ENCODE assay signal across 1 cellular context in the genomic region with DNA sequence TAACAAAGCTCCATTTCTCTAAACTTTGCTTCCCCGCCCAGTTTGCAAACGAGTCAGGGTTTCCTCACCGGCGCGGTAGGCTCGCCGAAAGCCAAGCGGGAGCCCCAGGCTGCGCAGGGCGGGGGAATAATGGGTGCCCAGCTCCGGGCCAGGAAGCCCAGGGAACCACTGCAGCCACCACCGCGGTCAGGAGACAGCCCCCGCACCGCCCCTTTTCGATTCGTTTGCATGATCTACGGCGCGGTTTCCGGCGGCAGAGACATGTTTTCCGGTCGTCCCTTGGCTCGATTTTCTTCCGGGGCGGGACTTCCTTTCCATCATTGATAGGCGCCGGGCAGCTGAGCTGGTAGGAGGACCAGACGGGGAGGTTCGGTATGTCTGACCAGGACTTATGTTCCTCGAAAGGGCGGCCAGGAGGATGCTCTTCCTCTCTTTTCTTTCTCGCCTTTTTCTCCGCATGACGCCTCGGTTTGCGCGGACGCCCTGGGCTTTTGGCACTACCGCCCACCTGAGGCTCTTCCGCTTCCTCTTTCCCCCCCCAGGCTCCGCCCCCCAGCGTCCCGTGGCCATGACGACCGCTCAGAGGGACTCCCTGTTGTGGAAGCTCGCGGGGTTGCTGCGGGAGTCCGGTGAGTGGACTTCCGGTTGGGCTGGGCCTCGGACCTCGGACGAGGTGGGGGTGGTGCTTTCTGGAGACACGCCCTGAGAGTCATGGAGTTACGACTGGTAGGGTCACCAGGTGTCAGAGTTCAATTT.
TF ChIP-seq lines count a peak whose summit lies in the region.

A gene with protein sequence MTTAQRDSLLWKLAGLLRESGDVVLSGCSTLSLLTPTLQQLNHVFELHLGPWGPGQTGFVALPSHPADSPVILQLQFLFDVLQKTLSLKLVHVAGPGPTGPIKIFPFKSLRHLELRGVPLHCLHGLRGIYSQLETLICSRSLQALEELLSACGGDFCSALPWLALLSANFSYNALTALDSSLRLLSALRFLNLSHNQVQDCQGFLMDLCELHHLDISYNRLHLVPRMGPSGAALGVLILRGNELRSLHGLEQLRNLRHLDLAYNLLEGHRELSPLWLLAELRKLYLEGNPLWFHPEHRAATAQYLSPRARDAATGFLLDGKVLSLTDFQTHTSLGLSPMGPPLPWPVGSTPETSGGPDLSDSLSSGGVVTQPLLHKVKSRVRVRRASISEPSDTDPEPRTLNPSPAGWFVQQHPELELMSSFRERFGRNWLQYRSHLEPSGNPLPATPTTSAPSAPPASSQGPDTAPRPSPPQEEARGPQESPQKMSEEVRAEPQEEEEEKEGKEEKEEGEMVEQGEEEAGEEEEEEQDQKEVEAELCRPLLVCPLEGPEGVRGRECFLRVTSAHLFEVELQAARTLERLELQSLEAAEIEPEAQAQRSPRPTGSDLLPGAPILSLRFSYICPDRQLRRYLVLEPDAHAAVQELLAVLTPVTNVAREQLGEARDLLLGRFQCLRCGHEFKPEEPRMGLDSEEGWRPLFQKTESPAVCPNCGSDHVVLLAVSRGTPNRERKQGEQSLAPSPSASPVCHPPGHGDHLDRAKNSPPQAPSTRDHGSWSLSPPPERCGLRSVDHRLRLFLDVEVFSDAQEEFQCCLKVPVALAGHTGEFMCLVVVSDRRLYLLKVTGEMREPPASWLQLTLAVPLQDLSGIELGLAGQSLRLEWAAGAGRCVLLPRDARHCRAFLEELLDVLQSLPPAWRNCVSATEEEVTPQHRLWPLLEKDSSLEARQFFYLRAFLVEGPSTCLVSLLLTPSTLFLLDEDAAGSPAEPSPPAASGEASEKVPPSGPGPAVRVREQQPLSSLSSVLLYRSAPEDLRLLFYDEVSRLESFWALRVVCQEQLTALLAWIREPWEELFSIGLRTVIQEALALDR (plus strand): TSS at position 306 of the 756 bp plus-strand sequence. CDS start 263 bp downstream, at position 569.

TF ChIP-seq in HepG2, 621 proteins besides CTCF, POLR2A, EP300 and RAD21 (continued from another document and continues in another):
- TF ChIP-seq, protein P1, sequence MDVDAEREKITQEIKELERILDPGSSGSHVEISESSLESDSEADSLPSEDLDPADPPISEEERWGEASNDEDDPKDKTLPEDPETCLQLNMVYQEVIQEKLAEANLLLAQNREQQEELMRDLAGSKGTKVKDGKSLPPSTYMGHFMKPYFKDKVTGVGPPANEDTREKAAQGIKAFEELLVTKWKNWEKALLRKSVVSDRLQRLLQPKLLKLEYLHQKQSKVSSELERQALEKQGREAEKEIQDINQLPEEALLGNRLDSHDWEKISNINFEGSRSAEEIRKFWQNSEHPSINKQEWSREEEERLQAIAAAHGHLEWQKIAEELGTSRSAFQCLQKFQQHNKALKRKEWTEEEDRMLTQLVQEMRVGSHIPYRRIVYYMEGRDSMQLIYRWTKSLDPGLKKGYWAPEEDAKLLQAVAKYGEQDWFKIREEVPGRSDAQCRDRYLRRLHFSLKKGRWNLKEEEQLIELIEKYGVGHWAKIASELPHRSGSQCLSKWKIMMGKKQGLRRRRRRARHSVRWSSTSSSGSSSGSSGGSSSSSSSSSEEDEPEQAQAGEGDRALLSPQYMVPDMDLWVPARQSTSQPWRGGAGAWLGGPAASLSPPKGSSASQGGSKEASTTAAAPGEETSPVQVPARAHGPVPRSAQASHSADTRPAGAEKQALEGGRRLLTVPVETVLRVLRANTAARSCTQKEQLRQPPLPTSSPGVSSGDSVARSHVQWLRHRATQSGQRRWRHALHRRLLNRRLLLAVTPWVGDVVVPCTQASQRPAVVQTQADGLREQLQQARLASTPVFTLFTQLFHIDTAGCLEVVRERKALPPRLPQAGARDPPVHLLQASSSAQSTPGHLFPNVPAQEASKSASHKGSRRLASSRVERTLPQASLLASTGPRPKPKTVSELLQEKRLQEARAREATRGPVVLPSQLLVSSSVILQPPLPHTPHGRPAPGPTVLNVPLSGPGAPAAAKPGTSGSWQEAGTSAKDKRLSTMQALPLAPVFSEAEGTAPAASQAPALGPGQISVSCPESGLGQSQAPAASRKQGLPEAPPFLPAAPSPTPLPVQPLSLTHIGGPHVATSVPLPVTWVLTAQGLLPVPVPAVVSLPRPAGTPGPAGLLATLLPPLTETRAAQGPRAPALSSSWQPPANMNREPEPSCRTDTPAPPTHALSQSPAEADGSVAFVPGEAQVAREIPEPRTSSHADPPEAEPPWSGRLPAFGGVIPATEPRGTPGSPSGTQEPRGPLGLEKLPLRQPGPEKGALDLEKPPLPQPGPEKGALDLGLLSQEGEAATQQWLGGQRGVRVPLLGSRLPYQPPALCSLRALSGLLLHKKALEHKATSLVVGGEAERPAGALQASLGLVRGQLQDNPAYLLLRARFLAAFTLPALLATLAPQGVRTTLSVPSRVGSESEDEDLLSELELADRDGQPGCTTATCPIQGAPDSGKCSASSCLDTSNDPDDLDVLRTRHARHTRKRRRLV (CRISPR knock-in tag; IDR thresholded peaks at IDR 0.05), result peak; percentile 17; the same call in 1 of the 2 replicates
- no peak for TF ChIP-seq THYN1 (CRISPR knock-in tag; IDR thresholded peaks at IDR 0.05; ENCODE audit: borderline replicate concordance, low read depth)
- TF ChIP-seq, protein P2, sequence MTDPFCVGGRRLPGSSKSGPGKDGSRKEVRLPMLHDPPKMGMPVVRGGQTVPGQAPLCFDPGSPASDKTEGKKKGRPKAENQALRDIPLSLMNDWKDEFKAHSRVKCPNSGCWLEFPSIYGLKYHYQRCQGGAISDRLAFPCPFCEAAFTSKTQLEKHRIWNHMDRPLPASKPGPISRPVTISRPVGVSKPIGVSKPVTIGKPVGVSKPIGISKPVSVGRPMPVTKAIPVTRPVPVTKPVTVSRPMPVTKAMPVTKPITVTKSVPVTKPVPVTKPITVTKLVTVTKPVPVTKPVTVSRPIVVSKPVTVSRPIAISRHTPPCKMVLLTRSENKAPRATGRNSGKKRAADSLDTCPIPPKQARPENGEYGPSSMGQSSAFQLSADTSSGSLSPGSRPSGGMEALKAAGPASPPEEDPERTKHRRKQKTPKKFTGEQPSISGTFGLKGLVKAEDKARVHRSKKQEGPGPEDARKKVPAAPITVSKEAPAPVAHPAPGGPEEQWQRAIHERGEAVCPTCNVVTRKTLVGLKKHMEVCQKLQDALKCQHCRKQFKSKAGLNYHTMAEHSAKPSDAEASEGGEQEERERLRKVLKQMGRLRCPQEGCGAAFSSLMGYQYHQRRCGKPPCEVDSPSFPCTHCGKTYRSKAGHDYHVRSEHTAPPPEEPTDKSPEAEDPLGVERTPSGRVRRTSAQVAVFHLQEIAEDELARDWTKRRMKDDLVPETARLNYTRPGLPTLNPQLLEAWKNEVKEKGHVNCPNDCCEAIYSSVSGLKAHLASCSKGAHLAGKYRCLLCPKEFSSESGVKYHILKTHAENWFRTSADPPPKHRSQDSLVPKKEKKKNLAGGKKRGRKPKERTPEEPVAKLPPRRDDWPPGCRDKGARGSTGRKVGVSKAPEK (CRISPR knock-in tag; IDR thresholded peaks at IDR 0.05; ENCODE audit: borderline replicate concordance), result no peak
- TF ChIP-seq ZNF773 (CRISPR knock-in tag; IDR thresholded peaks at IDR 0.05; ENCODE audit: borderline replicate concordance), result no peak
- peak; percentile 15; the same call in 1 of the 2 replicates for TF ChIP-seq MIER3 (CRISPR knock-in tag; IDR thresholded peaks at IDR 0.05; ENCODE audit: borderline replicate concordance)
- TF ChIP-seq ELF3 (CRISPR knock-in tag; IDR thresholded peaks at IDR 0.05), result peak; percentile 88
- TF ChIP-seq SAFB2 (CRISPR knock-in tag; IDR thresholded peaks at IDR 0.05; ENCODE audit: borderline replicate concordance, low read depth), result peak; percentile 23; the same call in 1 of the 2 replicates
- TF ChIP-seq CC2D1A (CRISPR knock-in tag; IDR thresholded peaks at IDR 0.05), result no peak
- TF ChIP-seq ZNF83 (CRISPR knock-in tag; IDR thresholded peaks at IDR 0.05; ENCODE audit: borderline replicate concordance), result no peak
- no peak for TF ChIP-seq TEAD2 (CRISPR knock-in tag; IDR thresholded peaks at IDR 0.05)
- TF ChIP-seq, protein P3, sequence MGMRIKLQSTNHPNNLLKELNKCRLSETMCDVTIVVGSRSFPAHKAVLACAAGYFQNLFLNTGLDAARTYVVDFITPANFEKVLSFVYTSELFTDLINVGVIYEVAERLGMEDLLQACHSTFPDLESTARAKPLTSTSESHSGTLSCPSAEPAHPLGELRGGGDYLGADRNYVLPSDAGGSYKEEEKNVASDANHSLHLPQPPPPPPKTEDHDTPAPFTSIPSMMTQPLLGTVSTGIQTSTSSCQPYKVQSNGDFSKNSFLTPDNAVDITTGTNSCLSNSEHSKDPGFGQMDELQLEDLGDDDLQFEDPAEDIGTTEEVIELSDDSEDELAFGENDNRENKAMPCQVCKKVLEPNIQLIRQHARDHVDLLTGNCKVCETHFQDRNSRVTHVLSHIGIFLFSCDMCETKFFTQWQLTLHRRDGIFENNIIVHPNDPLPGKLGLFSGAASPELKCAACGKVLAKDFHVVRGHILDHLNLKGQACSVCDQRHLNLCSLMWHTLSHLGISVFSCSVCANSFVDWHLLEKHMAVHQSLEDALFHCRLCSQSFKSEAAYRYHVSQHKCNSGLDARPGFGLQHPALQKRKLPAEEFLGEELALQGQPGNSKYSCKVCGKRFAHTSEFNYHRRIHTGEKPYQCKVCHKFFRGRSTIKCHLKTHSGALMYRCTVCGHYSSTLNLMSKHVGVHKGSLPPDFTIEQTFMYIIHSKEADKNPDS (CRISPR knock-in tag; IDR thresholded peaks at IDR 0.05), result no peak
- TF ChIP-seq ZNF720 (CRISPR knock-in tag; IDR thresholded peaks at IDR 0.05), result no peak
- TF ChIP-seq PHB2 (IDR thresholded peaks at IDR 0.05; ENCODE audit: partially characterized antibody), result no peak
- TF ChIP-seq, protein P4, sequence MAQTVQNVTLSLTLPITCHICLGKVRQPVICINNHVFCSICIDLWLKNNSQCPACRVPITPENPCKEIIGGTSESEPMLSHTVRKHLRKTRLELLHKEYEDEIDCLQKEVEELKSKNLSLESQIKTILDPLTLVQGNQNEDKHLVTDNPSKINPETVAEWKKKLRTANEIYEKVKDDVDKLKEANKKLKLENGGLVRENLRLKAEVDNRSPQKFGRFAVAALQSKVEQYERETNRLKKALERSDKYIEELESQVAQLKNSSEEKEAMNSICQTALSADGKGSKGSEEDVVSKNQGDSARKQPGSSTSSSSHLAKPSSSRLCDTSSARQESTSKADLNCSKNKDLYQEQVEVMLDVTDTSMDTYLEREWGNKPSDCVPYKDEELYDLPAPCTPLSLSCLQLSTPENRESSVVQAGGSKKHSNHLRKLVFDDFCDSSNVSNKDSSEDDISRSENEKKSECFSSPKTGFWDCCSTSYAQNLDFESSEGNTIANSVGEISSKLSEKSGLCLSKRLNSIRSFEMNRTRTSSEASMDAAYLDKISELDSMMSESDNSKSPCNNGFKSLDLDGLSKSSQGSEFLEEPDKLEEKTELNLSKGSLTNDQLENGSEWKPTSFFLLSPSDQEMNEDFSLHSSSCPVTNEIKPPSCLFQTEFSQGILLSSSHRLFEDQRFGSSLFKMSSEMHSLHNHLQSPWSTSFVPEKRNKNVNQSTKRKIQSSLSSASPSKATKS (CRISPR knock-in tag; IDR thresholded peaks at IDR 0.05), result peak; percentile 95; the same call in 1 of the 2 replicates
- peak; percentile 69; the same call in 1 of the 2 replicates for TF ChIP-seq ZSCAN21 (CRISPR knock-in tag; IDR thresholded peaks at IDR 0.05; ENCODE audit: borderline replicate concordance)
- peak; percentile 85 for TF ChIP-seq MED8 (CRISPR knock-in tag; IDR thresholded peaks at IDR 0.05; ENCODE audit: insufficient replicate concordance)
- no peak for TF ChIP-seq HMG20A (CRISPR knock-in tag; IDR thresholded peaks at IDR 0.05; ENCODE audit: borderline replicate concordance)
- no peak for TF ChIP-seq ZFAT (CRISPR knock-in tag; conservative IDR thresholded peaks at IDR 0.05)
- TF ChIP-seq U2AF2 (IDR thresholded peaks at IDR 0.05; ENCODE audit: low read depth, low read length), result peak; percentile 100
- peak; percentile 59; the same call in 1 of the 2 replicates for TF ChIP-seq PPARG (CRISPR knock-in tag; conservative IDR thresholded peaks at IDR 0.05)
- TF ChIP-seq KDM5A (IDR thresholded peaks at IDR 0.05; ENCODE audit: borderline replicate concordance, low read length), result peak; percentile 91
- peak; percentile 69; the same call in 1 of the 2 replicates for TF ChIP-seq NR2F2 (IDR thresholded peaks at IDR 0.05; ENCODE audit: borderline replicate concordance, low read depth)
- TF ChIP-seq, protein P5, sequence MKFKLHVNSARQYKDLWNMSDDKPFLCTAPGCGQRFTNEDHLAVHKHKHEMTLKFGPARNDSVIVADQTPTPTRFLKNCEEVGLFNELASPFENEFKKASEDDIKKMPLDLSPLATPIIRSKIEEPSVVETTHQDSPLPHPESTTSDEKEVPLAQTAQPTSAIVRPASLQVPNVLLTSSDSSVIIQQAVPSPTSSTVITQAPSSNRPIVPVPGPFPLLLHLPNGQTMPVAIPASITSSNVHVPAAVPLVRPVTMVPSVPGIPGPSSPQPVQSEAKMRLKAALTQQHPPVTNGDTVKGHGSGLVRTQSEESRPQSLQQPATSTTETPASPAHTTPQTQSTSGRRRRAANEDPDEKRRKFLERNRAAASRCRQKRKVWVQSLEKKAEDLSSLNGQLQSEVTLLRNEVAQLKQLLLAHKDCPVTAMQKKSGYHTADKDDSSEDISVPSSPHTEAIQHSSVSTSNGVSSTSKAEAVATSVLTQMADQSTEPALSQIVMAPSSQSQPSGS (CRISPR knock-in tag; IDR thresholded peaks at IDR 0.05), result peak; percentile 74; the same call in 1 of the 2 replicates
- peak; percentile 69; the same call in 1 of the 2 replicates for TF ChIP-seq KDM5B (CRISPR knock-in tag; IDR thresholded peaks at IDR 0.05; ENCODE audit: borderline replicate concordance)
- TF ChIP-seq ZNF468 (CRISPR knock-in tag; IDR thresholded peaks at IDR 0.05), result no peak
- peak; percentile 46; the same call in 1 of the 2 replicates for TF ChIP-seq ZNF225 (CRISPR knock-in tag; IDR thresholded peaks at IDR 0.05)
- TF ChIP-seq, protein P6, sequence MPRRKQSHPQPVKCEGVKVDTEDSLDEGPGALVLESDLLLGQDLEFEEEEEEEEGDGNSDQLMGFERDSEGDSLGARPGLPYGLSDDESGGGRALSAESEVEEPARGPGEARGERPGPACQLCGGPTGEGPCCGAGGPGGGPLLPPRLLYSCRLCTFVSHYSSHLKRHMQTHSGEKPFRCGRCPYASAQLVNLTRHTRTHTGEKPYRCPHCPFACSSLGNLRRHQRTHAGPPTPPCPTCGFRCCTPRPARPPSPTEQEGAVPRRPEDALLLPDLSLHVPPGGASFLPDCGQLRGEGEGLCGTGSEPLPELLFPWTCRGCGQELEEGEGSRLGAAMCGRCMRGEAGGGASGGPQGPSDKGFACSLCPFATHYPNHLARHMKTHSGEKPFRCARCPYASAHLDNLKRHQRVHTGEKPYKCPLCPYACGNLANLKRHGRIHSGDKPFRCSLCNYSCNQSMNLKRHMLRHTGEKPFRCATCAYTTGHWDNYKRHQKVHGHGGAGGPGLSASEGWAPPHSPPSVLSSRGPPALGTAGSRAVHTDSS (CRISPR knock-in tag; conservative IDR thresholded peaks at IDR 0.05), result no peak
- no peak for TF ChIP-seq MAF1 (CRISPR knock-in tag; IDR thresholded peaks at IDR 0.05; ENCODE audit: borderline replicate concordance)
- TF ChIP-seq ZNF672 (CRISPR knock-in tag; IDR thresholded peaks at IDR 0.05), result no peak
- TF ChIP-seq, protein P7, sequence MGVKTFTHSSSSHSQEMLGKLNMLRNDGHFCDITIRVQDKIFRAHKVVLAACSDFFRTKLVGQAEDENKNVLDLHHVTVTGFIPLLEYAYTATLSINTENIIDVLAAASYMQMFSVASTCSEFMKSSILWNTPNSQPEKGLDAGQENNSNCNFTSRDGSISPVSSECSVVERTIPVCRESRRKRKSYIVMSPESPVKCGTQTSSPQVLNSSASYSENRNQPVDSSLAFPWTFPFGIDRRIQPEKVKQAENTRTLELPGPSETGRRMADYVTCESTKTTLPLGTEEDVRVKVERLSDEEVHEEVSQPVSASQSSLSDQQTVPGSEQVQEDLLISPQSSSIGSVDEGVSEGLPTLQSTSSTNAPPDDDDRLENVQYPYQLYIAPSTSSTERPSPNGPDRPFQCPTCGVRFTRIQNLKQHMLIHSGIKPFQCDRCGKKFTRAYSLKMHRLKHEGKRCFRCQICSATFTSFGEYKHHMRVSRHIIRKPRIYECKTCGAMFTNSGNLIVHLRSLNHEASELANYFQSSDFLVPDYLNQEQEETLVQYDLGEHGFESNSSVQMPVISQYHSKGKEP (CRISPR knock-in tag; IDR thresholded peaks at IDR 0.05), result 0 out of 2 replicates have a peak, but pooled peaks have one; percentile 34
- no peak for TF ChIP-seq ZNF343 (CRISPR knock-in tag; IDR thresholded peaks at IDR 0.05)
